8 cellular contexts compared by ENCODE assay signal in genomic region chr9:84953797-84954695, GRCh38.
A peak's percentile ranks its signal among the peaks of the same experiment; 100 is the strongest.
DNase-seq lines count a peak whose midpoint lies in the region; ATAC-seq, FAIRE-seq and TF ChIP-seq lines count a peak whose summit lies in the region.

No MANE protein-coding gene starts in this region.

- H3K27me3 ChIP-seq in HL-60 (ENCODE audit: insufficient read depth, poor library complexity, severe bottlenecking) (peaks cover 3% of the 10 kb centered on the region), PC-9 (ENCODE audit: insufficient read depth, low read depth) (peaks cover 5% of the 10 kb centered on the region; the same call in 1 of the 2 replicates), K562 (ENCODE audit: control insufficient read depth in 2 of 2, insufficient read depth in 2 of 2, low read length in 2 of 2) (no peaks in the 10 kb centered on the region)

- no peak overlapping the region for H3K9ac ChIP-seq in K562 (ENCODE audit: insufficient read depth in 1 of 2, low read depth in 2 of 2, low read length in 2 of 2)

- H3K27ac Mint-ChIP-seq in immature natural killer cell: no peak overlapping the region

- no peak for TF ChIP-seq POLR2A in K562 (conservative IDR thresholded peaks at IDR 0.05)

- H3K9me1 ChIP-seq in K562 (ENCODE audit: control insufficient read depth, insufficient read depth, low read length): no peaks in the 10 kb centered on the region

- no peak overlapping the region for H3K4me2 ChIP-seq in PC-9
- H3K4me2 ChIP-seq in K562 (ENCODE audit: insufficient read depth, low read length): no peak overlapping the region

- peaks cover 2 to 8% of the 10 kb centered on the region in 2 donors for H3K4me1 Mint-ChIP-seq in immature natural killer cell

- H3K9me3 Mint-ChIP-seq in immature natural killer cell: no peaks in the 10 kb centered on the region

- H3K4me3 ChIP-seq in HL-60 (replicated peaks; ENCODE audit: insufficient read depth, low read length) (no peak overlapping the region), PC-9 (no peak overlapping the region), K562 (no peak overlapping the region)

- BruUV-seq in PC-9 (replicated peaks; lab: Mats Ljungman, UMichigan): no TSS peak
- no TSS peak for BruUV-seq in K562 (replicated peaks; lab: Mats Ljungman, UMichigan)

- H2AFZ ChIP-seq in PC-9 (no peak overlapping the region), K562 (ENCODE audit: low read depth, low read length) (no peak overlapping the region)

- peaks cover 4 to 14% (median 4%) of the 10 kb centered on the region in 3 donors for H3K27me3 Mint-ChIP-seq in immature natural killer cell (ENCODE audit: low read depth in 3 of 3)

- peak; percentile 85 for TF ChIP-seq CTCF in HL-60 (IDR thresholded peaks at IDR 0.05; ENCODE audit: insufficient read depth, low read length)
- peak; percentile 82 for TF ChIP-seq CTCF in PC-9 (conservative IDR thresholded peaks at IDR 0.05)
- peak; percentile 70 to 81 (median 76) for TF ChIP-seq CTCF in K562 (IDR thresholded peaks at IDR 0.05 in 2 of 3, conservative IDR thresholded peaks at IDR 0.05 in 1 of 3; ENCODE audit: insufficient read depth in 2 of 3, low read depth in 1 of 3, low read length in 3 of 3)

- TF ChIP-seq EP300 in K562 (IDR thresholded peaks at IDR 0.05; ENCODE audit: low read length): no peak

- TF ChIP-seq RAD21 in K562 (CRISPR knock-in tag; conservative IDR thresholded peaks at IDR 0.05 in 1 of 2, IDR thresholded peaks at IDR 0.05 in 1 of 2): peak in 1 of 2 experiments; percentile 55; a peak in 2 of 4 replicates

- H3K4me3 Mint-ChIP-seq in immature natural killer cell: no peak overlapping the region

- H3K27ac ChIP-seq in HL-60 (replicated peaks) (no peak overlapping the region), PC-9 (no peak overlapping the region), K562 (ENCODE audit: extremely low read depth, low read depth, low read length) (no peak overlapping the region)

- ATAC-seq in GM21423 (IDR thresholded peaks at IDR 0.05; ENCODE audit: unreplicated experiment) (peak; percentile 96), K562 (peak; percentile 99)

- 9% methylated on average over 14 of the region's 21 CpGs for WGBS in K562 (ENCODE audit: insufficient coverage, low coverage, missing lambda C conversion rate)

- POLR2A ChIA-PET in PC-9 (lab: Charles Lee; ENCODE audit: unreplicated experiment): no interaction called here
- POLR2A ChIA-PET in K562 (lab: Yijun Ruan, JAX): interaction anchor here (0.7 kb wide), 1 partner anchor 9 kb away, joined by 3 read pairs; no protein-coding TSS in a partner anchor

- peak; percentile 41 for FAIRE-seq in G401.6 (lab: Jason Lieb, UNC)
- FAIRE-seq in K562 (lab: Jason Lieb, UNC): no peak

- in situ Hi-C loops in K562 (cut with MboI): loop anchor here (25.0 kb wide), 1 partner anchor 542 kb away; no protein-coding TSS in a partner anchor

- H3K36me3 ChIP-seq in PC-9 (ENCODE audit: low read depth) (no peaks in the 10 kb centered on the region), K562 (ENCODE audit: control insufficient read depth, insufficient read depth, low read length) (no peaks in the 10 kb centered on the region)

- no peaks in the 10 kb centered on the region for H3K9me2 ChIP-seq in PC-9 (ENCODE audit: insufficient read depth)

- no peaks in the 10 kb centered on the region for H3K4me1 ChIP-seq in PC-9 (replicated peaks; ENCODE audit: insufficient read depth)
- no peaks in the 10 kb centered on the region for H3K4me1 ChIP-seq in K562 (replicated peaks in 1 of 2; ENCODE audit: control insufficient read depth in 2 of 2, insufficient read depth in 2 of 2, low read length in 2 of 2)

- DNase-seq in HL-60 (ENCODE audit: low read depth in 1 of 2, low spot score in 1 of 2) (peak; percentile 18 to 64), PC-9 (peak in 1 of 2 experiments; percentile 52), K562 (ENCODE audit: extremely low read depth in 1 of 4, low spot score in 3 of 4) (peak; percentile 61 to 80 (median 74)), immature natural killer cell (peak; percentile 22 to 32 (median 31)), activated gamma-delta T cell (lab: John Stamatoyannopoulos, UW) (no peak)
- peak; percentile 62 for DNase-seq in stimulated activated CD4-positive, alpha-beta T cell treated with anti-CD3 and anti-CD28 coated beads, Interleukin-15, amount 100 ng/mL, for 24 hours

- intact Hi-C loops in PC-9 (cut with micrococcal nuclease; ENCODE audit: unreplicated experiment): loop anchor here (1.0 to 5.0 kb wide), 2 partner anchors 257 to 557 kb away; no protein-coding TSS in a partner anchor
- intact Hi-C loops in K562 (cut with micrococcal nuclease): loop anchor here (5.0 kb wide), 1 partner anchor 552 kb away; no protein-coding TSS in a partner anchor

- H3F3A ChIP-seq in PC-9 (ENCODE audit: insufficient read depth, low read depth): no peaks in the 10 kb centered on the region

- no peaks in the 10 kb centered on the region for H3K36me3 Mint-ChIP-seq in immature natural killer cell

- H3K79me2 ChIP-seq in PC-9 (ENCODE audit: low read depth): no peaks in the 10 kb centered on the region
- H3K79me2 ChIP-seq in K562 (ENCODE audit: control insufficient read depth, insufficient read depth, low read length): no peaks in the 10 kb centered on the region

- CTCF ChIA-PET in PC-9 (lab: Charles Lee): no interaction called here
- CTCF ChIA-PET in K562 (lab: Yijun Ruan, JAX; ENCODE audit: low intra/inter-chr PET ratio): no interaction called here

- H4K20me1 ChIP-seq in PC-9 (ENCODE audit: insufficient read depth) (no peaks in the 10 kb centered on the region), K562 (replicated peaks; ENCODE audit: control insufficient read depth, insufficient read depth, low read length) (no peaks in the 10 kb centered on the region)

- no peaks in the 10 kb centered on the region for H3K9me3 ChIP-seq in PC-9 (ENCODE audit: insufficient read depth, low read depth)
- no peaks in the 10 kb centered on the region for H3K9me3 ChIP-seq in K562 (replicated peaks; ENCODE audit: control insufficient read depth, insufficient read depth, low read depth, low read length)

TF ChIP-seq in K562, 482 proteins besides CTCF, POLR2A, EP300 and RAD21 (continues in another document):
- peak; percentile 14; the same call in 1 of the 2 replicates for TF ChIP-seq JUND (IDR thresholded peaks at IDR 0.05; ENCODE audit: borderline replicate concordance, low read depth, low read length)
- no peak for TF ChIP-seq JUND (tag; IDR thresholded peaks at IDR 0.05; ENCODE audit: borderline replicate concordance, low read depth, low read length)
- no peak for TF ChIP-seq FOXJ3 (CRISPR knock-in tag; IDR thresholded peaks at IDR 0.05)
- TF ChIP-seq MXI1 (IDR thresholded peaks at IDR 0.05; ENCODE audit: low read depth, low read length): no peak
- TF ChIP-seq ZBTB11 (CRISPR knock-in tag; IDR thresholded peaks at IDR 0.05): no peak
- TF ChIP-seq MEIS2 (IDR thresholded peaks at IDR 0.05; ENCODE audit: partially characterized antibody): no peak
- TF ChIP-seq CCNT2 (IDR thresholded peaks at IDR 0.05; ENCODE audit: borderline replicate concordance, extremely low read depth, insufficient read length, low read depth, low read length): no peak
- no peak for TF ChIP-seq MCM5 (IDR thresholded peaks at IDR 0.05; ENCODE audit: low read depth)
- peak in 1 of 2 experiments; percentile 31 for TF ChIP-seq E2F6 (IDR thresholded peaks at IDR 0.05; ENCODE audit: borderline replicate concordance in 1 of 2, extremely low read depth in 1 of 2, insufficient read depth in 1 of 2, insufficient read length in 1 of 2, low read depth in 1 of 2, low read length in 1 of 2, poor library complexity in 1 of 2, severe bottlenecking in 1 of 2)
- no peak for TF ChIP-seq ZSCAN32 (CRISPR knock-in tag; IDR thresholded peaks at IDR 0.05)
- no peak for TF ChIP-seq SIX5 (IDR thresholded peaks at IDR 0.05; ENCODE audit: borderline replicate concordance in 1 of 2, insufficient read depth in 1 of 2, low read depth in 1 of 2, low read length in 2 of 2)
- no peak for TF ChIP-seq BRD9 (IDR thresholded peaks at IDR 0.05; ENCODE audit: low read depth, partially characterized antibody)
- no peak for TF ChIP-seq GABPB2 (CRISPR knock-in tag; conservative IDR thresholded peaks at IDR 0.05)
- no peak for TF ChIP-seq KAT8 (IDR thresholded peaks at IDR 0.05; ENCODE audit: low read depth)
- peak; percentile 28; the same call in 1 of the 2 replicates for TF ChIP-seq SMC3 (conservative IDR thresholded peaks at IDR 0.05; ENCODE audit: insufficient read depth, low read depth, low read length)
- TF ChIP-seq MBD2 (IDR thresholded peaks at IDR 0.05; ENCODE audit: borderline replicate concordance, low read depth): no peak
- no peak for TF ChIP-seq NCOA6 (IDR thresholded peaks at IDR 0.05)
- TF ChIP-seq GATA2 (CRISPR knock-in tag; IDR thresholded peaks at IDR 0.05): no peak
- TF ChIP-seq ZNF316 (IDR thresholded peaks at IDR 0.05): no peak
